ENCODE assay signal across 9 cellular contexts in the genomic region with DNA sequence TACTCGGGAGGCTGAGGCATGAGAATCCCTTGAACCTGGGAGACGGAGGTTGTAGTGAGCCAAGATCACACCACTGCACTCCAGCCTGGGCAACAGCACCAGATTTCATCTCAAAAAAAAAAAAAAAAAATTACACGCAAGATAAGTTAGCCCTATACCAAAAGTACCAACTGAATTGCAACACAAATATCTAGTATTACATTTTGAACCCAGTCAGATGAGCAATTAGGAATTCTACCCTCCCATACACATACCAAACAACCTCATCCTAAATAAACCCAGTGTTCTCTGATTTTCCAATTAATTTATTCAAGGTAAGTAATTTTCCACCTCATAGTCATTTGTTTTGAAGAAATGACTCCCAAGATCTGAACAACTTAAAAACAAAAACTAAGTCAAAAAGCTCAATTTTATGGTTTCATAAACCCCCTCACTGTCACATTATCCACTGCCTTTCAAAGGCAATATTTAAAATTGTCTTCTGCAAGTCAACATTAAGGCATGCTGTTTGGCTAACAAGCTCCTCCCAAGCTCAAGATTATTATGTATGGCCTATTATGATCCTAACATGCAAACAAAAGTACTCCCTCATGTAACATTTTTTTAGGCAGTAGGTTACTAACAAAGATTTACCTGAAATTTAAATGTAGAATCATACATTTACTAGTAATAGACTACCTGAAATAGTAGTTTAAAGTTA. TPM values are rescaled to one million over a fixed set of nuclear protein-coding genes. Genes with fewer than 3 reads are reported as not detected.
DNase-seq lines count a peak whose midpoint lies in the region; ATAC-seq lines count a peak whose summit lies in the region.
"Had no signal": no experiment of that assay in that cellular context is flagged by ENCODE, and none has a peak within 500 bp of the region (broad histone marks: within the 10 kb centered on the region; RNA-seq: fewer than 3 reads in every experiment).

No MANE protein-coding gene starts in this region.

- H2BK5ac ChIP-seq in trophoblast cell (ENCODE audit: low read depth, low read length, poor library complexity), result no peak overlapping the region

- no peak overlapping the region for H3K14ac ChIP-seq in trophoblast cell (ENCODE audit: low read length)

- H2BK120ac ChIP-seq in trophoblast cell (ENCODE audit: insufficient read depth, low read length, poor library complexity), result no peak overlapping the region

- H3K27ac ChIP-seq in CD4-positive, CD25-positive, alpha-beta regulatory T cell (ENCODE audit: insufficient read depth, low read length, poor library complexity, severe bottlenecking), result no peak overlapping the region
- peak overlapping the region; percentile 83 for H3K27ac ChIP-seq in Karpas-422 (ENCODE audit: low read length)
- H3K27ac ChIP-seq in epithelial cell of prostate, result peak overlapping the region; percentile 33
- H3K27ac ChIP-seq in trophoblast cell (ENCODE audit: low read depth, low read length), result no peak overlapping the region

- peak overlapping the region; percentile 81 for H3K4ac ChIP-seq in trophoblast cell (ENCODE audit: low read depth, low read length)

- no peak overlapping the region for H3K23ac ChIP-seq in trophoblast cell (ENCODE audit: low read length)

- H3K4me3 ChIP-seq in CD4-positive, CD25-positive, alpha-beta regulatory T cell (ENCODE audit: low read depth, low read length), result peak overlapping the region; percentile 26
- no peak overlapping the region for H3K4me3 ChIP-seq in Karpas-422 (ENCODE audit: low read length)
- H3K4me3 ChIP-seq in trophoblast cell (ENCODE audit: low read depth, low read length), result no peak overlapping the region

- no peaks in the 10 kb centered on the region for H3K9me2 ChIP-seq in Karpas-422 (replicated peaks; ENCODE audit: insufficient read depth, low read length)

- no peaks in the 10 kb centered on the region for H3K9me3 ChIP-seq in CD4-positive, CD25-positive, alpha-beta regulatory T cell (ENCODE audit: control insufficient read depth in 2 of 2, low read length in 2 of 2)
- no peaks in the 10 kb centered on the region for H3K9me3 ChIP-seq in Karpas-422 (ENCODE audit: low read length)
- H3K9me3 ChIP-seq in trophoblast cell (ENCODE audit: insufficient read depth, low read depth, low read length), result no peaks in the 10 kb centered on the region

- no peaks in the 10 kb centered on the region for H3K9me3 Mint-ChIP-seq in CD4-positive, CD25-positive, alpha-beta regulatory T cell
- H3K9me3 Mint-ChIP-seq in T-helper 2 cell treated with Interferon-gamma antibody and Interleukin-4, amounts not matched to agents 5 μg/mL and 100 μg/mL, for 36 hours, result no peaks in the 10 kb centered on the region

- H4K20me1 ChIP-seq in Karpas-422 (ENCODE audit: insufficient read depth, low read depth, low read length), result peaks cover 15% of the 10 kb centered on the region

- H4K91ac ChIP-seq in trophoblast cell (ENCODE audit: low read depth, low read length), result no peak overlapping the region

- ATAC-seq in CD4-positive, CD25-positive, alpha-beta regulatory T cell (ENCODE audit: low read depth in 2 of 2), result no peak
- ATAC-seq: Panc1 had no signal

- no peak overlapping the region for H4K8ac ChIP-seq in trophoblast cell (ENCODE audit: low read depth, low read length)

- H3K79me1 ChIP-seq in trophoblast cell (ENCODE audit: low read length), result peaks cover 16% of the 10 kb centered on the region

- H2AFZ ChIP-seq in Karpas-422 (ENCODE audit: low read length) (no peak overlapping the region), trophoblast cell (ENCODE audit: insufficient read depth, low read length, poor library complexity) (no peak overlapping the region)

- peak overlapping the region; percentile 16 to 70 (median 67) for H3K27ac Mint-ChIP-seq in CD4-positive, CD25-positive, alpha-beta regulatory T cell
- H3K27ac Mint-ChIP-seq in T-helper 2 cell treated with Interferon-gamma antibody and Interleukin-4, amounts not matched to agents 5 μg/mL and 100 μg/mL, for 36 hours, result no peak overlapping the region

- H3K18ac ChIP-seq in trophoblast cell (ENCODE audit: low read length), result no peak overlapping the region

- peaks cover 40 to 78% (median 52%) of the 10 kb centered on the region in 4 donors for H3K4me1 Mint-ChIP-seq in CD4-positive, CD25-positive, alpha-beta regulatory T cell
- H3K4me1 Mint-ChIP-seq in T-helper 2 cell treated with Interferon-gamma antibody and Interleukin-4, amounts not matched to agents 5 μg/mL and 100 μg/mL, for 36 hours (ENCODE audit: low read depth), result peaks cover 30% of the 10 kb centered on the region

- intact Hi-C loops in posterior cingulate gyrus (cut with DNase I), result no loop called here

- H2AK5ac ChIP-seq in trophoblast cell (ENCODE audit: low read length), result no peak overlapping the region

- H3K27me3 Mint-ChIP-seq in CD4-positive, CD25-positive, alpha-beta regulatory T cell, result peaks cover 6% of the 10 kb centered on the region
- H3K27me3 Mint-ChIP-seq in T-helper 2 cell treated with Interferon-gamma antibody and Interleukin-4, amounts not matched to agents 5 μg/mL and 100 μg/mL, for 36 hours (ENCODE audit: low read depth), result no peaks in the 10 kb centered on the region

- H3K4me1 ChIP-seq in CD4-positive, CD25-positive, alpha-beta regulatory T cell (ENCODE audit: control insufficient read depth, insufficient read depth, low read length, poor library complexity, severe bottlenecking), result peaks cover 56% of the 10 kb centered on the region
- H3K4me1 ChIP-seq in Karpas-422 (ENCODE audit: low read length) (peaks cover 41% of the 10 kb centered on the region), trophoblast cell (ENCODE audit: control insufficient read depth in 1 of 2, insufficient read depth in 2 of 2, low read length in 2 of 2) (peaks cover 2 to 3% of the 10 kb centered on the region in 2 experiments)

- H3K36me3 ChIP-seq in CD4-positive, CD25-positive, alpha-beta regulatory T cell (ENCODE audit: control insufficient read depth, insufficient read depth, low read length), result peaks cover 3% of the 10 kb centered on the region
- no peaks in the 10 kb centered on the region for H3K36me3 ChIP-seq in Karpas-422 (ENCODE audit: insufficient read depth, low read length)
- no peaks in the 10 kb centered on the region for H3K36me3 ChIP-seq in trophoblast cell (ENCODE audit: control insufficient read depth in 1 of 2, insufficient read depth in 2 of 2, low read length in 2 of 2)

- no peak overlapping the region for H4K12ac ChIP-seq in trophoblast cell (ENCODE audit: low read depth, low read length)

- peak overlapping the region; percentile 15 to 70 (median 53) for H3K4me3 Mint-ChIP-seq in CD4-positive, CD25-positive, alpha-beta regulatory T cell
- H3K4me3 Mint-ChIP-seq in T-helper 2 cell treated with Interferon-gamma antibody and Interleukin-4, amounts not matched to agents 5 μg/mL and 100 μg/mL, for 36 hours, result no peak overlapping the region

- no CpG with 5 or more reads among the region's 3 CpGs for WGBS in trophoblast cell (ENCODE audit: extremely low coverage, insufficient coverage, insufficient read length)

- H3K36me3 Mint-ChIP-seq in CD4-positive, CD25-positive, alpha-beta regulatory T cell, result peaks cover 10% of the 10 kb centered on the region
- H3K36me3 Mint-ChIP-seq in T-helper 2 cell treated with Interferon-gamma antibody and Interleukin-4, amounts not matched to agents 5 μg/mL and 100 μg/mL, for 36 hours (ENCODE audit: low read depth), result peaks cover 15% of the 10 kb centered on the region

- H3K4me2 ChIP-seq in Karpas-422 (ENCODE audit: low read depth, low read length, poor library complexity, severe bottlenecking) (peak overlapping the region; percentile 35), trophoblast cell (ENCODE audit: low read length) (no peak overlapping the region)

- H3K9ac ChIP-seq in Karpas-422 (ENCODE audit: low read length) (no peak overlapping the region), trophoblast cell (ENCODE audit: low read length) (no peak overlapping the region)

- DNase-seq in CD4-positive, CD25-positive, alpha-beta regulatory T cell, result no peak
- DNase-seq in Karpas-422, result no peak
- DNase-seq in epithelial cell of prostate (ENCODE audit: low read depth, low spot score), result no peak
- DNase-seq in trophoblast cell, result peak in 1 of 2 donors; percentile 18
- no peak for DNase-seq in stimulated activated naive CD4-positive, alpha-beta T cell (lab: John Stamatoyannopoulos, UW)
- no peak for DNase-seq in posterior cingulate gyrus
- DNase-seq in T-helper 2 cell treated with Interferon-gamma antibody and Interleukin-4, amounts not matched to agents 5 μg/mL and 100 μg/mL, for 36 hours (ENCODE audit: low spot score), result no peak
- no peak for DNase-seq in NCI-H69 (lab: John Stamatoyannopoulos, UW)

- H2BK12ac ChIP-seq in trophoblast cell (ENCODE audit: low read length), result no peak overlapping the region

- no peaks in the 10 kb centered on the region for H3K27me3 ChIP-seq in CD4-positive, CD25-positive, alpha-beta regulatory T cell (ENCODE audit: control insufficient read depth, insufficient read depth, low read length)
- H3K27me3 ChIP-seq in Karpas-422 (ENCODE audit: low read length) (no peaks in the 10 kb centered on the region), trophoblast cell (ENCODE audit: insufficient read depth, low read length) (no peaks in the 10 kb centered on the region)

- H3K79me2 ChIP-seq in Karpas-422 (ENCODE audit: low read length), result peaks cover 94% of the 10 kb centered on the region
- peaks cover 34% of the 10 kb centered on the region for H3K79me2 ChIP-seq in trophoblast cell (ENCODE audit: control insufficient read depth, insufficient read depth, low read length, poor library complexity)

RNA-seq across cellular contexts. Expression of gene RAF1, which starts 4.5 kb away (rescaled TPM):
- total RNA-seq in CD4-positive, CD25-positive, alpha-beta regulatory T cell, result 133 TPM
- polyA plus RNA-seq in CD4-positive, CD25-positive, alpha-beta regulatory T cell, result 10 to 100 TPM; 54.1 to 73.5 (median 66.3) TPM
- 71.5 and 89.5 TPM in 2 replicates for total RNA-seq in Karpas-422 (2014; rRNA removed; shearing (Covaris generic); ENCODE audit: low replicate concordance)
- 56.2 and 59.5 TPM in 2 replicates for polyA plus RNA-seq in trophoblast cell (2013)

Comparison
In these comparisons a context has a peak if more than half of its experiments do, and no peak if none do; other contexts are left out.
1. H3K27ac ChIP-seq: peak in Karpas-422 (single experiment) and epithelial cell of prostate (single experiment); none in CD4-positive, CD25-positive, alpha-beta regulatory T cell (single experiment) and trophoblast cell (single experiment).